ENCODE assay signal across 1 cellular context in genomic region chr19:42115705-42116104, GRCh38.
TF ChIP-seq lines count a peak whose summit lies in the region.

No MANE protein-coding gene starts in this region.

TF ChIP-seq in HepG2, 621 proteins besides CTCF, POLR2A, EP300 and RAD21:
- TF ChIP-seq CREB1 (IDR thresholded peaks at IDR 0.05): 0 out of 2 replicates have a peak, but pooled peaks have one; percentile 16
- no peak for TF ChIP-seq CREB1 (CRISPR knock-in tag; IDR thresholded peaks at IDR 0.05)
- TF ChIP-seq ZC3H4 (CRISPR knock-in tag; IDR thresholded peaks at IDR 0.05; ENCODE audit: borderline replicate concordance): no peak
